In the genomic region with DNA sequence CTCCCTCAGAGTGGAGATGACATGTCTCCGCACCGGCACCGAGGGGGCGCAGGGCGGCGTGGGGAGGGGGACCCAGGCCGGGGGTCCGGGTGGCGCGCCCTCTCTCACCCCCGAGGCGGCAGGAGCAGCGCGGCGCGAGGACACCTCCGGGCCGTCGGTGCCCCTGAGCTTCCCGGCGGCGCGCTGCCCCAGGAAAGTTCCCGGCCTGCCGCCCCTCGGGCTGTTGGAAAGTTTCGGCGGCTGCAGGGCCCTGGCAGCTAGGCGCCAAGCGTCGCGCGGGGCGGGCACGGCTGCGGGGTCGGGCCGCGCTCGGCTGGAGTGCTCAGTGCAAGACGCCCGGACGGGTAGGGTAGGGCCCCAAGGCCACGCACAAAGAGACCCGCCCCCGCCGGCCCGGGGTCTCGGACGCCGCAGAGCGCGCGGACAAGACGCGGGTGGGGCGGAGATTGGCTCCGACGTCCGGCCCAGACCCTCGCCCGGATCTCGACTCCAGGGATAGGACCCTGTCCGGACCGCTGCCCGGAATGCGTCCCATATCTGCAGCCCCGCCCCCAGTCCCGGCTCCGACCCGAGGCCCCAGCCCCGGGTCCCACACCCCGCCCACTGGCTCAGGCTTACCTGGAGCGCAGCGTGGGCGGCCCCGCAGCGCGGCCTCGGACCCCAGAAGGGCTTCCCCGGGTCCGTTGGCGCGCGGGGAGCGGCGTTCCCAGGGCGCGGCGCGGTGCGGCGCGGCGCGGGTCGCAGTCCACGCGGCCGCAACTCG, we compare ENCODE assay signal across 8 cellular contexts. TPM values are rescaled to one million over a fixed set of nuclear protein-coding genes. Genes with fewer than 3 reads are reported as not detected.
DNase-seq lines count a peak whose midpoint lies in the region; ATAC-seq and TF ChIP-seq lines count a peak whose summit lies in the region.

No MANE protein-coding gene starts in this region.

- H3K27me3 ChIP-seq in left lung (peaks cover 0 to 31% of the 10 kb centered on the region in 2 donors), stomach smooth muscle (ENCODE audit: control insufficient read depth in 1 of 2, insufficient read depth in 2 of 2, low read length in 2 of 2) (no peaks in the 10 kb centered on the region)

- ATAC-seq in left lung: no peak
- no peak for ATAC-seq in HG02981 (IDR thresholded peaks at IDR 0.05; ENCODE audit: unreplicated experiment)

- no peaks in the 10 kb centered on the region for H3K9me3 ChIP-seq in left lung
- no peaks in the 10 kb centered on the region for H3K9me3 ChIP-seq in stomach smooth muscle (ENCODE audit: control insufficient read depth in 2 of 2, low read length in 2 of 2)

- H3K27me3 Mint-ChIP-seq in brain: peaks cover 37% of the 10 kb centered on the region

- peaks cover 0 to 8% (median 0%) of the 10 kb centered on the region in 5 experiments for H3K9me3 Mint-ChIP-seq in brain

- H3K4me3 ChIP-seq in NB4 (ENCODE audit: low read depth, low read length) (peak overlapping the region; percentile 44), left lung (peak overlapping the region; percentile 66 to 88), stomach smooth muscle (ENCODE audit: low read length in 2 of 2) (peak overlapping the region; percentile 50 to 85)

- H3K36me3 Mint-ChIP-seq in brain: no peaks in the 10 kb centered on the region

- TF ChIP-seq CTCF in NB4 (IDR thresholded peaks at IDR 0.05; ENCODE audit: low read depth, low read length) (no peak), brain (conservative IDR thresholded peaks at IDR 0.05) (no peak), left lung (IDR thresholded peaks at IDR 0.05) (no peak)

- H3K27ac Mint-ChIP-seq in brain: no peak overlapping the region

- in situ Hi-C loops in G401 (cut with HindIII; ENCODE audit: low sequenced_read_pairs): no loop called here

- H3K36me3 ChIP-seq in left lung (no peaks in the 10 kb centered on the region), stomach smooth muscle (ENCODE audit: control insufficient read depth in 2 of 2, insufficient read depth in 2 of 2, low read length in 2 of 2) (no peaks in the 10 kb centered on the region)

- TF ChIP-seq POLR2A in NB4 (IDR thresholded peaks at IDR 0.05; ENCODE audit: extremely low read depth, insufficient read length): no peak

- H3K9ac ChIP-seq in stomach smooth muscle (ENCODE audit: low read length in 2 of 2): peak overlapping the region in 1 of 2 donors; percentile 39

- DNase-seq in G401 (ENCODE audit: low spot score): peak; percentile 19
- DNase-seq in NB4 (ENCODE audit: low read depth): peak; percentile 44
- DNase-seq in left lung: peak in 1 of 2 donors; percentile 86
- no peak for DNase-seq in NCI-H510A treated with DMSO at 0.1 percent for 48 hours (lab: John Stamatoyannopoulos, UW)
- no peak for DNase-seq in middle frontal gyrus (ENCODE audit: extremely low spot score, low spot score)

- intact Hi-C loops in left lung (cut with DNase I): loop anchor here in 1 of 2 donors (2.0 kb wide), 1 partner anchor 47 kb away; no protein-coding TSS in a partner anchor

- H3K4me1 Mint-ChIP-seq in brain: peaks cover 38% of the 10 kb centered on the region

- peak overlapping the region in 3 of 5 experiments; percentile 39 to 84 (median 82) for H3K4me3 Mint-ChIP-seq in brain

- H3K27ac ChIP-seq in left lung (no peak overlapping the region), stomach smooth muscle (ENCODE audit: low read length) (no peak overlapping the region)

- H3K4me1 ChIP-seq in left lung (peaks cover 8 to 36% of the 10 kb centered on the region in 2 donors), stomach smooth muscle (ENCODE audit: control insufficient read depth, insufficient read depth, low read length) (peaks cover 36% of the 10 kb centered on the region)

RNA-seq across cellular contexts. Expression of gene ARVCF, which starts 0.5 kb away (rescaled TPM):
- total RNA-seq in G401 (2014; rRNA removed; shearing (Covaris generic)): 13.8 and 14.9 TPM in 2 replicates
- polyA plus RNA-seq in brain (ENCODE audit: insufficient read depth, low read depth, low replicate concordance): 43.9 TPM
- 10 to 100 TPM; 18.2 to 22.4 TPM for total RNA-seq in left lung

RNA-seq across cellular contexts. Expression of gene TANGO2, which starts 4.8 kb away (rescaled TPM):
- total RNA-seq in G401 (2014; rRNA removed; shearing (Covaris generic)): 13.2 and 19.0 TPM in 2 replicates
- polyA plus RNA-seq in brain (ENCODE audit: insufficient read depth, low read depth, low replicate concordance): 22.2 TPM
- total RNA-seq in left lung: 10 to 100 TPM; 45.9 to 47.2 TPM

Comparison
In these comparisons a context has a peak if more than half of its experiments do, and no peak if none do; other contexts are left out.
1. DNase-seq: peak in G401 (single experiment) and NB4 (single experiment); none in NCI-H510A treated with DMSO at 0.1 percent for 48 hours (single experiment) and middle frontal gyrus (single experiment).
2. Peak in every context shown above with its lines, with median percentiles within 50 percentile points of each other: H3K4me3 ChIP-seq.